Comparison of ENCODE assay signal across 8 cellular contexts in the genomic region with DNA sequence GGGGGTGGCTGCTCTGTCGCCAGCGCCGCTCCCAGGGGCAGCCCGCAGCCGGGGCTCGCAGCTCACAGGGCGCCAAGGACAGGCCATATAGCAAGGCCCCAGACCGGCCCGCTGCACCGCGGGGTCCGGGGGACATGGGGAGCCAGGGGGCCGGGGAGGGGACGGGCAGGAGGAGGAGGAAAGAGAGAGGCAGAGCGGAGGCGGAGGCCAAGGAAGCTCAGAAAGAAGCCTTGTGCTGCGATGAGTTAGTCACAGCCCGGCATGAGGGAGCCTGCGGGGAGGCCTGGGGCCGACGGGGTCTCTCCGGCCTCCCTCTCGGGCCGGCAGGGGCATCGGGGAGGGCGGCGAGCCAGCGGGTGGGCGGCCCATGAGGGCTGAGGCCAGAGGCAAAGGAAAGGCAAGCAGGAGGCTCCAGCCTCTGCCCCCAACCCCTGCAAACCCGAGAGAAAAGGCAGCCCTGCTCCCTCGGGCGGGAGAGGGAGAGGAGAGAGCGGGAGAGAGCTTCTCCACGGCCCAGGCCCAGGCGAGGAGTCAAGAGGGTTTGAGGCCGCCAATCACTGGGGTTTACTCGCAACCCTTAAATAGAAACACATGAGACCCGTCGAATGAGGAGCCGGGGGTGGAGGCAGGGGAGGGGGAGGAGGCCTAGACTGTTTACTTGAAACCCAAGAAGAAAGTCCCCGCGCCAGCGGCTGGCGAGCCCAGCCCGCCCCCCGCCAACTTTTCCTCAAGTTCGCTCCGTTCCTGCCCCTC.
A peak's percentile ranks its signal among the peaks of the same experiment; 100 is the strongest.
DNase-seq lines count a peak whose midpoint lies in the region; ATAC-seq and TF ChIP-seq lines count a peak whose summit lies in the region.

No MANE protein-coding gene starts in this region.

- H3K9me3 ChIP-seq in mucosa of stomach (ENCODE audit: control insufficient read depth, low read length) (no peaks in the 10 kb centered on the region), thymus (ENCODE audit: control insufficient read depth) (no peaks in the 10 kb centered on the region)

- no peaks in the 10 kb centered on the region for H3K27me3 ChIP-seq in mucosa of stomach (ENCODE audit: control insufficient read depth, insufficient read depth, low read length)
- H3K27me3 ChIP-seq in thymus (ENCODE audit: control insufficient read depth, insufficient read depth): no peaks in the 10 kb centered on the region

- peaks cover 14% of the 10 kb centered on the region for H3K4me1 Mint-ChIP-seq in activated CD8-positive, alpha-beta T cell treated with anti-CD3 and anti-CD28 coated beads for 36 hours (ENCODE audit: low read depth)

- H3K36me3 Mint-ChIP-seq in activated CD8-positive, alpha-beta T cell treated with anti-CD3 and anti-CD28 coated beads for 36 hours (ENCODE audit: low read depth): peaks cover 13% of the 10 kb centered on the region

- POLR2A ChIA-PET in activated CD8-positive, alpha-beta T cell treated with anti-CD3 and anti-CD28 coated beads for 36 hours (lab: Charles Lee): interaction anchor here (0.8 to 1.0 kb wide), 2 partner anchors 10 to 17 kb away, joined by 3 to 4 read pairs; no protein-coding TSS in a partner anchor

- H3K36me3 ChIP-seq in mucosa of stomach (ENCODE audit: control insufficient read depth, insufficient read depth, low read length) (no peaks in the 10 kb centered on the region), thymus (ENCODE audit: control insufficient read depth, insufficient read depth) (no peaks in the 10 kb centered on the region)

- peak; percentile 37 for ATAC-seq in activated CD8-positive, alpha-beta T cell treated with anti-CD3 and anti-CD28 coated beads for 36 hours
- ATAC-seq in GM18520 (IDR thresholded peaks at IDR 0.05; ENCODE audit: unreplicated experiment): no peak
- ATAC-seq in GM18511 (IDR thresholded peaks at IDR 0.05; ENCODE audit: unreplicated experiment): no peak

- DNase-seq in DMS79 treated with DMSO at 0.1 percent for 48 hours (lab: John Stamatoyannopoulos, UW): peak; percentile 56
- DNase-seq in NCI-H1105 treated with DMSO at 0.1 percent for 48 hours (lab: John Stamatoyannopoulos, UW): peak; percentile 80
- DNase-seq in activated CD8-positive, alpha-beta T cell treated with anti-CD3 and anti-CD28 coated beads for 36 hours: peak; percentile 60
- DNase-seq in epithelial cell of proximal tubule (ENCODE audit: low read depth): no peak

- H3K27ac ChIP-seq in thymus (ENCODE audit: low read depth): peak overlapping the region; percentile 85

- no peaks in the 10 kb centered on the region for H3K27me3 Mint-ChIP-seq in activated CD8-positive, alpha-beta T cell treated with anti-CD3 and anti-CD28 coated beads for 36 hours

- peak overlapping the region; percentile 70 for H3K9ac ChIP-seq in mucosa of stomach (ENCODE audit: low read length)

- no peak for TF ChIP-seq CTCF in activated CD8-positive, alpha-beta T cell treated with anti-CD3 and anti-CD28 coated beads for 36 hours (IDR thresholded peaks at IDR 0.05)
- TF ChIP-seq CTCF in epithelial cell of proximal tubule (conservative IDR thresholded peaks at IDR 0.05; ENCODE audit: low read depth, low read length): no peak

- CTCF ChIA-PET in activated CD8-positive, alpha-beta T cell treated with anti-CD3 and anti-CD28 coated beads for 36 hours (lab: Charles Lee): interaction anchor here (1.1 to 2.6 kb wide), 3 partner anchors 25 to 68 kb away, joined by 4 to 19 read pairs (median 7); no protein-coding TSS in a partner anchor

- WGBS in thymus: 82% methylated on average over 48 of the region's 48 CpGs

- H3K4me1 ChIP-seq in mucosa of stomach (ENCODE audit: control insufficient read depth, insufficient read depth, low read length) (peaks cover 25% of the 10 kb centered on the region), thymus (ENCODE audit: control insufficient read depth, insufficient read depth, low read length) (peaks cover 6% of the 10 kb centered on the region)

- peak overlapping the region; percentile 83 for H3K4me3 Mint-ChIP-seq in activated CD8-positive, alpha-beta T cell treated with anti-CD3 and anti-CD28 coated beads for 36 hours

- H3K4me3 ChIP-seq in epithelial cell of proximal tubule (ENCODE audit: low read depth, low read length): peak overlapping the region; percentile 74
- no peak overlapping the region for H3K4me3 ChIP-seq in mucosa of stomach (ENCODE audit: low read length)
- H3K4me3 ChIP-seq in thymus (ENCODE audit: low read length): peak overlapping the region; percentile 63

- H3K9me3 Mint-ChIP-seq in activated CD8-positive, alpha-beta T cell treated with anti-CD3 and anti-CD28 coated beads for 36 hours: peaks cover 6% of the 10 kb centered on the region

- intact Hi-C loops in activated CD8-positive, alpha-beta T cell treated with anti-CD3 and anti-CD28 coated beads for 36 hours (cut with micrococcal nuclease): no loop called here

- peak overlapping the region; percentile 42 for H3K27ac Mint-ChIP-seq in activated CD8-positive, alpha-beta T cell treated with anti-CD3 and anti-CD28 coated beads for 36 hours
